Comparison of ENCODE assay signal across 2 cellular contexts in the genomic region with DNA sequence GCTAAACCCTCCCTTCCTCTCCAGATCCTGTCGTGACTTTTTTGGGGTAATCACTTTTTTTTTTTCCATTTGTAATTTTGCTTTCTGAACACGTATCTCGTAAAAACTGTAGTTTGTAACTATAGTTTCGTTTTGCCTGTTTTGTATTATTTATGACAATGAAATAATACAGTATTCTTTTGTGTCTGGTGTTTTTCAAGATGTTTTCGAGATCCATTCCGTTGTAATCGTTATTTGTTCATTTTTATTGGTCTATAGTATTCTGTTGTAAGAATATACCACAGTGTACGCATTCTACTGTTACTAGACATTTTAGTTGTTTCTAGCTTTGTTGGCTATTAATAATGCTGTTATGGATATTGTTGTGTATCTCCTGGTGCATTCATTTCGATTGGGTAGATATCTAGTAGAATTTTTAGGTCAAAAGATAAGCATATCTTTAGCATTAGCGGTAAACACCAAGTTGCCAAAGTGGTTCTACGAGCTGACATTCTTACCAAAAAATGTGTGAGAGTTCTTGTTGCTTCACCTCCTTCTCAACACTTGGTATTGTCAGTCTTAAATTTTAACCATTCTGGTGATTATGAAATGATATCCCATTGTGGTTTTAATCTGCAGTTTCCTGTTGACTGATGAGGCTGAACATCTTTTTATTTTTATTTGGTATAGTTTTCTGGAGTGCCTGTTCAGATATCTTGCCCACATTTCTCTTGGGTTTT.
TF ChIP-seq lines count a peak whose summit lies in the region.

No MANE protein-coding gene starts in this region.

TF ChIP-seq in A549, 52 proteins besides CTCF, POLR2A, EP300 and RAD21 (continued from another document):
- TF ChIP-seq, protein P1, sequence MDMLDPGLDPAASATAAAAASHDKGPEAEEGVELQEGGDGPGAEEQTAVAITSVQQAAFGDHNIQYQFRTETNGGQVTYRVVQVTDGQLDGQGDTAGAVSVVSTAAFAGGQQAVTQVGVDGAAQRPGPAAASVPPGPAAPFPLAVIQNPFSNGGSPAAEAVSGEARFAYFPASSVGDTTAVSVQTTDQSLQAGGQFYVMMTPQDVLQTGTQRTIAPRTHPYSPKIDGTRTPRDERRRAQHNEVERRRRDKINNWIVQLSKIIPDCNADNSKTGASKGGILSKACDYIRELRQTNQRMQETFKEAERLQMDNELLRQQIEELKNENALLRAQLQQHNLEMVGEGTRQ (IDR thresholded peaks at IDR 0.05) = no peak
- TF ChIP-seq EHMT2 (IDR thresholded peaks at IDR 0.05; ENCODE audit: low read depth) (no peak), FOXS1 (CRISPR knock-in tag; IDR thresholded peaks at IDR 0.05) (no peak), EHF (CRISPR knock-in tag; IDR thresholded peaks at IDR 0.05) (no peak), ZFP36 (IDR thresholded peaks at IDR 0.05; ENCODE audit: borderline replicate concordance, partially characterized antibody) (peak; percentile 65)
- TF ChIP-seq, protein P2, sequence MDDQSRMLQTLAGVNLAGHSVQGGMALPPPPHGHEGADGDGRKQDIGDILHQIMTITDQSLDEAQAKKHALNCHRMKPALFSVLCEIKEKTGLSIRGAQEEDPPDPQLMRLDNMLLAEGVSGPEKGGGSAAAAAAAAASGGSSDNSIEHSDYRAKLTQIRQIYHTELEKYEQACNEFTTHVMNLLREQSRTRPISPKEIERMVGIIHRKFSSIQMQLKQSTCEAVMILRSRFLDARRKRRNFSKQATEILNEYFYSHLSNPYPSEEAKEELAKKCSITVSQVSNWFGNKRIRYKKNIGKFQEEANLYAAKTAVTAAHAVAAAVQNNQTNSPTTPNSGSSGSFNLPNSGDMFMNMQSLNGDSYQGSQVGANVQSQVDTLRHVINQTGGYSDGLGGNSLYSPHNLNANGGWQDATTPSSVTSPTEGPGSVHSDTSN (IDR thresholded peaks at IDR 0.05) = no peak

TF ChIP-seq in K562, 482 proteins besides CTCF, POLR2A, EP300 and RAD21 (continues in another document):
- TF ChIP-seq, protein P3, sequence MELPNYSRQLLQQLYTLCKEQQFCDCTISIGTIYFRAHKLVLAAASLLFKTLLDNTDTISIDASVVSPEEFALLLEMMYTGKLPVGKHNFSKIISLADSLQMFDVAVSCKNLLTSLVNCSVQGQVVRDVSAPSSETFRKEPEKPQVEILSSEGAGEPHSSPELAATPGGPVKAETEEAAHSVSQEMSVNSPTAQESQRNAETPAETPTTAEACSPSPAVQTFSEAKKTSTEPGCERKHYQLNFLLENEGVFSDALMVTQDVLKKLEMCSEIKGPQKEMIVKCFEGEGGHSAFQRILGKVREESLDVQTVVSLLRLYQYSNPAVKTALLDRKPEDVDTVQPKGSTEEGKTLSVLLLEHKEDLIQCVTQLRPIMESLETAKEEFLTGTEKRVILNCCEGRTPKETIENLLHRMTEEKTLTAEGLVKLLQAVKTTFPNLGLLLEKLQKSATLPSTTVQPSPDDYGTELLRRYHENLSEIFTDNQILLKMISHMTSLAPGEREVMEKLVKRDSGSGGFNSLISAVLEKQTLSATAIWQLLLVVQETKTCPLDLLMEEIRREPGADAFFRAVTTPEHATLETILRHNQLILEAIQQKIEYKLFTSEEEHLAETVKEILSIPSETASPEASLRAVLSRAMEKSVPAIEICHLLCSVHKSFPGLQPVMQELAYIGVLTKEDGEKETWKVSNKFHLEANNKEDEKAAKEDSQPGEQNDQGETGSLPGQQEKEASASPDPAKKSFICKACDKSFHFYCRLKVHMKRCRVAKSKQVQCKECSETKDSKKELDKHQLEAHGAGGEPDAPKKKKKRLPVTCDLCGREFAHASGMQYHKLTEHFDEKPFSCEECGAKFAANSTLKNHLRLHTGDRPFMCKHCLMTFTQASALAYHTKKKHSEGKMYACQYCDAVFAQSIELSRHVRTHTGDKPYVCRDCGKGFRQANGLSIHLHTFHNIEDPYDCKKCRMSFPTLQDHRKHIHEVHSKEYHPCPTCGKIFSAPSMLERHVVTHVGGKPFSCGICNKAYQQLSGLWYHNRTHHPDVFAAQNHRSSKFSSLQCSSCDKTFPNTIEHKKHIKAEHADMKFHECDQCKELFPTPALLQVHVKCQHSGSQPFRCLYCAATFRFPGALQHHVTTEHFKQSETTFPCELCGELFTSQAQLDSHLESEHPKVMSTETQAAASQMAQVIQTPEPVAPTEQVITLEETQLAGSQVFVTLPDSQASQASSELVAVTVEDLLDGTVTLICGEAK (IDR thresholded peaks at IDR 0.05) = no peak
- TF ChIP-seq, protein P3 (CRISPR knock-in tag; IDR thresholded peaks at IDR 0.05) = no peak
- TF ChIP-seq, protein P4, sequence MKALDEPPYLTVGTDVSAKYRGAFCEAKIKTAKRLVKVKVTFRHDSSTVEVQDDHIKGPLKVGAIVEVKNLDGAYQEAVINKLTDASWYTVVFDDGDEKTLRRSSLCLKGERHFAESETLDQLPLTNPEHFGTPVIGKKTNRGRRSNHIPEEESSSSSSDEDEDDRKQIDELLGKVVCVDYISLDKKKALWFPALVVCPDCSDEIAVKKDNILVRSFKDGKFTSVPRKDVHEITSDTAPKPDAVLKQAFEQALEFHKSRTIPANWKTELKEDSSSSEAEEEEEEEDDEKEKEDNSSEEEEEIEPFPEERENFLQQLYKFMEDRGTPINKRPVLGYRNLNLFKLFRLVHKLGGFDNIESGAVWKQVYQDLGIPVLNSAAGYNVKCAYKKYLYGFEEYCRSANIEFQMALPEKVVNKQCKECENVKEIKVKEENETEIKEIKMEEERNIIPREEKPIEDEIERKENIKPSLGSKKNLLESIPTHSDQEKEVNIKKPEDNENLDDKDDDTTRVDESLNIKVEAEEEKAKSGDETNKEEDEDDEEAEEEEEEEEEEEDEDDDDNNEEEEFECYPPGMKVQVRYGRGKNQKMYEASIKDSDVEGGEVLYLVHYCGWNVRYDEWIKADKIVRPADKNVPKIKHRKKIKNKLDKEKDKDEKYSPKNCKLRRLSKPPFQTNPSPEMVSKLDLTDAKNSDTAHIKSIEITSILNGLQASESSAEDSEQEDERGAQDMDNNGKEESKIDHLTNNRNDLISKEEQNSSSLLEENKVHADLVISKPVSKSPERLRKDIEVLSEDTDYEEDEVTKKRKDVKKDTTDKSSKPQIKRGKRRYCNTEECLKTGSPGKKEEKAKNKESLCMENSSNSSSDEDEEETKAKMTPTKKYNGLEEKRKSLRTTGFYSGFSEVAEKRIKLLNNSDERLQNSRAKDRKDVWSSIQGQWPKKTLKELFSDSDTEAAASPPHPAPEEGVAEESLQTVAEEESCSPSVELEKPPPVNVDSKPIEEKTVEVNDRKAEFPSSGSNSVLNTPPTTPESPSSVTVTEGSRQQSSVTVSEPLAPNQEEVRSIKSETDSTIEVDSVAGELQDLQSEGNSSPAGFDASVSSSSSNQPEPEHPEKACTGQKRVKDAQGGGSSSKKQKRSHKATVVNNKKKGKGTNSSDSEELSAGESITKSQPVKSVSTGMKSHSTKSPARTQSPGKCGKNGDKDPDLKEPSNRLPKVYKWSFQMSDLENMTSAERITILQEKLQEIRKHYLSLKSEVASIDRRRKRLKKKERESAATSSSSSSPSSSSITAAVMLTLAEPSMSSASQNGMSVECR (CRISPR knock-in tag; IDR thresholded peaks at IDR 0.05) = no peak
- no peak for TF ChIP-seq RHOXF2B (CRISPR knock-in tag; conservative IDR thresholded peaks at IDR 0.05)
- no peak for TF ChIP-seq SREBF2 (CRISPR knock-in tag; IDR thresholded peaks at IDR 0.05)
- TF ChIP-seq GABPB1 (CRISPR knock-in tag; IDR thresholded peaks at IDR 0.05) = no peak
- peak in 1 of 2 experiments; percentile 58; a peak in 1 of 3 replicates for TF ChIP-seq CBX3 (IDR thresholded peaks at IDR 0.05; ENCODE audit: borderline replicate concordance in 1 of 2, low read length in 2 of 2)
- TF ChIP-seq, protein P5, sequence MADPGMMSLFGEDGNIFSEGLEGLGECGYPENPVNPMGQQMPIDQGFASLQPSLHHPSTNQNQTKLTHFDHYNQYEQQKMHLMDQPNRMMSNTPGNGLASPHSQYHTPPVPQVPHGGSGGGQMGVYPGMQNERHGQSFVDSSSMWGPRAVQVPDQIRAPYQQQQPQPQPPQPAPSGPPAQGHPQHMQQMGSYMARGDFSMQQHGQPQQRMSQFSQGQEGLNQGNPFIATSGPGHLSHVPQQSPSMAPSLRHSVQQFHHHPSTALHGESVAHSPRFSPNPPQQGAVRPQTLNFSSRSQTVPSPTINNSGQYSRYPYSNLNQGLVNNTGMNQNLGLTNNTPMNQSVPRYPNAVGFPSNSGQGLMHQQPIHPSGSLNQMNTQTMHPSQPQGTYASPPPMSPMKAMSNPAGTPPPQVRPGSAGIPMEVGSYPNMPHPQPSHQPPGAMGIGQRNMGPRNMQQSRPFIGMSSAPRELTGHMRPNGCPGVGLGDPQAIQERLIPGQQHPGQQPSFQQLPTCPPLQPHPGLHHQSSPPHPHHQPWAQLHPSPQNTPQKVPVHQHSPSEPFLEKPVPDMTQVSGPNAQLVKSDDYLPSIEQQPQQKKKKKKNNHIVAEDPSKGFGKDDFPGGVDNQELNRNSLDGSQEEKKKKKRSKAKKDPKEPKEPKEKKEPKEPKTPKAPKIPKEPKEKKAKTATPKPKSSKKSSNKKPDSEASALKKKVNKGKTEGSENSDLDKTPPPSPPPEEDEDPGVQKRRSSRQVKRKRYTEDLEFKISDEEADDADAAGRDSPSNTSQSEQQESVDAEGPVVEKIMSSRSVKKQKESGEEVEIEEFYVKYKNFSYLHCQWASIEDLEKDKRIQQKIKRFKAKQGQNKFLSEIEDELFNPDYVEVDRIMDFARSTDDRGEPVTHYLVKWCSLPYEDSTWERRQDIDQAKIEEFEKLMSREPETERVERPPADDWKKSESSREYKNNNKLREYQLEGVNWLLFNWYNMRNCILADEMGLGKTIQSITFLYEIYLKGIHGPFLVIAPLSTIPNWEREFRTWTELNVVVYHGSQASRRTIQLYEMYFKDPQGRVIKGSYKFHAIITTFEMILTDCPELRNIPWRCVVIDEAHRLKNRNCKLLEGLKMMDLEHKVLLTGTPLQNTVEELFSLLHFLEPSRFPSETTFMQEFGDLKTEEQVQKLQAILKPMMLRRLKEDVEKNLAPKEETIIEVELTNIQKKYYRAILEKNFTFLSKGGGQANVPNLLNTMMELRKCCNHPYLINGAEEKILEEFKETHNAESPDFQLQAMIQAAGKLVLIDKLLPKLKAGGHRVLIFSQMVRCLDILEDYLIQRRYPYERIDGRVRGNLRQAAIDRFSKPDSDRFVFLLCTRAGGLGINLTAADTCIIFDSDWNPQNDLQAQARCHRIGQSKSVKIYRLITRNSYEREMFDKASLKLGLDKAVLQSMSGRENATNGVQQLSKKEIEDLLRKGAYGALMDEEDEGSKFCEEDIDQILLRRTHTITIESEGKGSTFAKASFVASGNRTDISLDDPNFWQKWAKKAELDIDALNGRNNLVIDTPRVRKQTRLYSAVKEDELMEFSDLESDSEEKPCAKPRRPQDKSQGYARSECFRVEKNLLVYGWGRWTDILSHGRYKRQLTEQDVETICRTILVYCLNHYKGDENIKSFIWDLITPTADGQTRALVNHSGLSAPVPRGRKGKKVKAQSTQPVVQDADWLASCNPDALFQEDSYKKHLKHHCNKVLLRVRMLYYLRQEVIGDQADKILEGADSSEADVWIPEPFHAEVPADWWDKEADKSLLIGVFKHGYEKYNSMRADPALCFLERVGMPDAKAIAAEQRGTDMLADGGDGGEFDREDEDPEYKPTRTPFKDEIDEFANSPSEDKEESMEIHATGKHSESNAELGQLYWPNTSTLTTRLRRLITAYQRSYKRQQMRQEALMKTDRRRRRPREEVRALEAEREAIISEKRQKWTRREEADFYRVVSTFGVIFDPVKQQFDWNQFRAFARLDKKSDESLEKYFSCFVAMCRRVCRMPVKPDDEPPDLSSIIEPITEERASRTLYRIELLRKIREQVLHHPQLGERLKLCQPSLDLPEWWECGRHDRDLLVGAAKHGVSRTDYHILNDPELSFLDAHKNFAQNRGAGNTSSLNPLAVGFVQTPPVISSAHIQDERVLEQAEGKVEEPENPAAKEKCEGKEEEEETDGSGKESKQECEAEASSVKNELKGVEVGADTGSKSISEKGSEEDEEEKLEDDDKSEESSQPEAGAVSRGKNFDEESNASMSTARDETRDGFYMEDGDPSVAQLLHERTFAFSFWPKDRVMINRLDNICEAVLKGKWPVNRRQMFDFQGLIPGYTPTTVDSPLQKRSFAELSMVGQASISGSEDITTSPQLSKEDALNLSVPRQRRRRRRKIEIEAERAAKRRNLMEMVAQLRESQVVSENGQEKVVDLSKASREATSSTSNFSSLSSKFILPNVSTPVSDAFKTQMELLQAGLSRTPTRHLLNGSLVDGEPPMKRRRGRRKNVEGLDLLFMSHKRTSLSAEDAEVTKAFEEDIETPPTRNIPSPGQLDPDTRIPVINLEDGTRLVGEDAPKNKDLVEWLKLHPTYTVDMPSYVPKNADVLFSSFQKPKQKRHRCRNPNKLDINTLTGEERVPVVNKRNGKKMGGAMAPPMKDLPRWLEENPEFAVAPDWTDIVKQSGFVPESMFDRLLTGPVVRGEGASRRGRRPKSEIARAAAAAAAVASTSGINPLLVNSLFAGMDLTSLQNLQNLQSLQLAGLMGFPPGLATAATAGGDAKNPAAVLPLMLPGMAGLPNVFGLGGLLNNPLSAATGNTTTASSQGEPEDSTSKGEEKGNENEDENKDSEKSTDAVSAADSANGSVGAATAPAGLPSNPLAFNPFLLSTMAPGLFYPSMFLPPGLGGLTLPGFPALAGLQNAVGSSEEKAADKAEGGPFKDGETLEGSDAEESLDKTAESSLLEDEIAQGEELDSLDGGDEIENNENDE (IDR thresholded peaks at IDR 0.05; ENCODE audit: low read depth, low read length) = no peak
- TF ChIP-seq PHF21A (IDR thresholded peaks at IDR 0.05; ENCODE audit: borderline replicate concordance, low read depth) = no peak
- TF ChIP-seq ZFP36 (IDR thresholded peaks at IDR 0.05; ENCODE audit: low read depth, low read length, partially characterized antibody) = peak; percentile 78
- no peak for TF ChIP-seq DMBX1 (CRISPR knock-in tag; IDR thresholded peaks at IDR 0.05; ENCODE audit: borderline replicate concordance)
- no peak for TF ChIP-seq PRMT5 (CRISPR knock-in tag; IDR thresholded peaks at IDR 0.05)
- no peak for TF ChIP-seq TEAD4 (IDR thresholded peaks at IDR 0.05; ENCODE audit: low read length)
- TF ChIP-seq TEAD4 (CRISPR knock-in tag; IDR thresholded peaks at IDR 0.05; ENCODE audit: borderline replicate concordance) = no peak
